ENCODE assay signal across 9 cellular contexts in genomic region chr9:133701981-133702797, GRCh38. TPM values are rescaled to one million over a fixed set of nuclear protein-coding genes. Genes with fewer than 3 reads are reported as not detected.
DNase-seq lines count a peak whose midpoint lies in the region; ATAC-seq lines count a peak whose summit lies in the region.
"Had no signal": no experiment of that assay in that cellular context is flagged by ENCODE, and none has a peak within 500 bp of the region (broad histone marks: within the 10 kb centered on the region; RNA-seq: fewer than 3 reads in every experiment).

No MANE protein-coding gene starts in this region.

- DNase-seq in NCI-H2107 (lab: John Stamatoyannopoulos, UW) (peak; percentile 56), activated T-cell treated with anti-CD3 and anti-CD28 coated beads for 48 hours (ENCODE audit: low read depth) (peak; percentile 65), cardiac septum (ENCODE audit: low spot score) (peak; percentile 66), NCI-H1048 (lab: John Stamatoyannopoulos, UW) (no peak)
- peak; percentile 54 to 64 (median 64) for DNase-seq in stimulated activated CD4-positive, alpha-beta T cell treated with anti-CD3 and anti-CD28 coated beads, Interleukin-12 subunit alpha, Interleukin-12 subunit beta, amount 100 ng/mL, for 48 hours (ENCODE audit: low read depth in 2 of 3, low spot score in 1 of 3)

- intact Hi-C loops in cardiac septum (cut with DNase I), result no loop called here

- ATAC-seq in GM21515 (IDR thresholded peaks at IDR 0.05; ENCODE audit: unreplicated experiment) (no peak), HG02623 (IDR thresholded peaks at IDR 0.05; ENCODE audit: unreplicated experiment) (no peak), GM19452 (IDR thresholded peaks at IDR 0.05; ENCODE audit: unreplicated experiment) (no peak)
- ATAC-seq: HCT116 had no signal

RNA-seq across cellular contexts. Expression of gene SARDH, which starts 36.0 kb away (rescaled TPM):
- 1.3 TPM for total RNA-seq in cardiac septum
